Comparison of ENCODE assay signal across 12 cellular contexts in the genomic region with DNA sequence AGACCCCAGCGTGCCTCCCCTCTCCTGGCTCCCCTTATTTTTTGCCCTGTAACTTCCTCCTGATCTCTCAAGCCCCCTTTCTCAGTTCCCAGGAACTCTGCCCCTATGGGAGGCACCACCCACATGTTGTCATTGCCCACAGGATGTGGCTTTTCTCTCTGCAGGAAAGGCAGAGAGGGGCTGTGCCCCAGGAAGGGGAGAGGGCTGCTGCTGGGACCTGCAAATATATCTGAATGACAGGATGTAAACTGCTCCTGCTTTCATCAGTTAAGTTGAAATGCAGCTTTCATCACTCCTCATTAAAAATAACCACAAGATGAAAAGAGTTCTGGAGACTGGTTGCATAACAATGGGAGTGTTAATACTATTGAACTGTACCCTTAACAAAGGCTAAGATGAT.
DNase-seq lines count a peak whose midpoint lies in the region; ATAC-seq and TF ChIP-seq lines count a peak whose summit lies in the region.
"Had no signal": no experiment of that assay in that cellular context is flagged by ENCODE, and none has a peak within 500 bp of the region (broad histone marks: within the 10 kb centered on the region; RNA-seq: fewer than 3 reads in every experiment).

No MANE protein-coding gene starts in this region.

- peak; percentile 78 to 89 (median 86) for ATAC-seq in T-cell (replicated peaks in 1 of 4)
- ATAC-seq in GM19452 (IDR thresholded peaks at IDR 0.05; ENCODE audit: unreplicated experiment) = no peak
- ATAC-seq in GM21786 (IDR thresholded peaks at IDR 0.05; ENCODE audit: unreplicated experiment) = no peak
- ATAC-seq in right cardiac atrium = no peak

- peaks cover 0 to 48% (median 16%) of the 10 kb centered on the region in 4 donors for H3K36me3 ChIP-seq in transverse colon
- H3K36me3 ChIP-seq: uterus had no signal

- H3K27ac ChIP-seq in H9 (ENCODE audit: insufficient read length, low read depth, low read length) (no peak overlapping the region), transverse colon (no peak overlapping the region), right cardiac atrium (ENCODE audit: low read length) (no peak overlapping the region)
- H3K27ac ChIP-seq: uterus had no signal

- no peak overlapping the region for H2BK12ac ChIP-seq in H9 (ENCODE audit: insufficient read length, low read depth, low read length)

- H3K4me1 ChIP-seq in H9 (ENCODE audit: insufficient read depth, low read length) = no peaks in the 10 kb centered on the region; the same call in 1 of the 2 replicates
- H3K4me1 ChIP-seq in transverse colon = no peaks in the 10 kb centered on the region
- no peaks in the 10 kb centered on the region for H3K4me1 ChIP-seq in right cardiac atrium (ENCODE audit: control insufficient read depth, insufficient read depth, low read length)
- H3K4me1 ChIP-seq: uterus had no signal

- H2BK20ac ChIP-seq in H9 (ENCODE audit: low read depth, low read length, poor library complexity, severe bottlenecking) = no peak overlapping the region

- H3K23me2 ChIP-seq in H9 (ENCODE audit: insufficient read length, low read depth, low read length, poor library complexity, severe bottlenecking) = no peaks in the 10 kb centered on the region

- H2AFZ ChIP-seq in H9 (ENCODE audit: low read length) = no peak overlapping the region

- TF ChIP-seq EP300 in transverse colon (IDR thresholded peaks at IDR 0.05; ENCODE audit: low read depth) = no peak

- no peak overlapping the region for H4K91ac ChIP-seq in H9 (ENCODE audit: insufficient read length, low read depth, low read length)

- H2BK120ac ChIP-seq in H9 (ENCODE audit: low read depth, low read length, poor library complexity, severe bottlenecking) = no peak overlapping the region

- no peaks in the 10 kb centered on the region for H3K79me2 ChIP-seq in H9 (ENCODE audit: insufficient read depth, low read length)

- POLR2A ChIA-PET in T-cell (lab: Charles Lee) = no interaction called here

- WGBS in H9 (ENCODE audit: extremely low coverage, insufficient read length, low lambda C conversion rate) = no CpG with 5 or more reads among the region's 1 CpG
- 76% methylated on average over 1 of the region's 1 CpG; no CpG with 5 or more reads in 1 of the 2 donors for WGBS in transverse colon (ENCODE audit: low coverage in 1 of 2), 2 donors
- WGBS in right cardiac atrium = 88% methylated on average over 1 of the region's 1 CpG

- H3K9me3 Mint-ChIP-seq in H9 (no peaks in the 10 kb centered on the region), T-cell (no peaks in the 10 kb centered on the region)
- H3K9me3 Mint-ChIP-seq in dendritic cell treated with granulocyte-macrophage colony-stimulating factor and Interleukin-4, amounts not matched to agents 40 ng/mL and 50 ng/mL, for 4 days = no peaks in the 10 kb centered on the region

- in situ Hi-C loops in transverse colon (cut with MboI; ENCODE audit: low pct_ligation_motif_present in 1 of 4, low pct_unique_long_range_greater_than_20kb in 1 of 4, low sequenced_read_pairs in 3 of 4) = no loop called here

- no peak overlapping the region for H3K9ac ChIP-seq in H9 (ENCODE audit: extremely low read depth, insufficient read length, low read length)

- H3K27ac Mint-ChIP-seq in H9 (peak overlapping the region in 2 of 3 experiments; percentile 66 to 88; a peak in 5 of 7 replicates), T-cell (peak overlapping the region; percentile 96 to 97)
- peak overlapping the region; percentile 34 for H3K27ac Mint-ChIP-seq in dendritic cell treated with granulocyte-macrophage colony-stimulating factor and Interleukin-4, amounts not matched to agents 40 ng/mL and 50 ng/mL, for 4 days

- no peak overlapping the region for H3K23ac ChIP-seq in H9 (ENCODE audit: insufficient read length, low read depth, low read length)

- H3K56ac ChIP-seq in H9 (ENCODE audit: insufficient read length, low read depth, low read length) = no peak overlapping the region

- no peaks in the 10 kb centered on the region for H4K20me1 ChIP-seq in H9 (ENCODE audit: control insufficient read depth, insufficient read depth, insufficient read length)

- no peak overlapping the region for H4K8ac ChIP-seq in H9 (replicated peaks; ENCODE audit: insufficient read length, low read depth, low read length)

- TF ChIP-seq CTCF in H9 (conservative IDR thresholded peaks at IDR 0.05) (no peak), transverse colon (IDR thresholded peaks at IDR 0.05) (no peak)

- H3K79me1 ChIP-seq in H9 (ENCODE audit: insufficient read depth, low read depth, low read length, poor library complexity, severe bottlenecking) = no peaks in the 10 kb centered on the region

- H2BK15ac ChIP-seq in H9 (ENCODE audit: low read depth, low read length) = no peak overlapping the region

- H3T11ph ChIP-seq in H9 (ENCODE audit: low read length) = no peak overlapping the region

- intact Hi-C loops in dendritic cell treated with granulocyte-macrophage colony-stimulating factor and Interleukin-4, amounts not matched to agents 40 ng/mL and 50 ng/mL, for 4 days (cut with micrococcal nuclease) = no loop called here
- intact Hi-C loops in transverse colon (cut with DNase I; ENCODE audit: low total_unique reads) (loop anchor here (2.0 kb wide), 1 partner anchor 126 kb away; no protein-coding TSS in a partner anchor), right cardiac atrium (cut with DNase I) (loop anchor here in 1 of 4 donors (10.0 kb wide), 1 partner anchor 378 kb away; no protein-coding TSS in a partner anchor)

- H3K4me3 ChIP-seq in transverse colon = no peak overlapping the region
- H3K4me3 ChIP-seq in right cardiac atrium (ENCODE audit: low read length) = no peak overlapping the region
- H3K4me3 ChIP-seq: skin epidermis, uterus had no signal

- no peak overlapping the region for H3K4ac ChIP-seq in H9 (ENCODE audit: low read depth, low read length)

- no peak overlapping the region for H3K14ac ChIP-seq in H9 (ENCODE audit: insufficient read depth, low read length)

- H3K36me3 Mint-ChIP-seq in H9 (ENCODE audit: insufficient read depth in 1 of 3, low read depth in 3 of 3) (peaks cover 10 to 50% (median 26%) of the 10 kb centered on the region in 3 experiments), T-cell (peaks cover 49% of the 10 kb centered on the region)
- peaks cover 80% of the 10 kb centered on the region for H3K36me3 Mint-ChIP-seq in dendritic cell treated with granulocyte-macrophage colony-stimulating factor and Interleukin-4, amounts not matched to agents 40 ng/mL and 50 ng/mL, for 4 days (ENCODE audit: low read depth)

- no peak for TF ChIP-seq POLR2A in transverse colon (IDR thresholded peaks at IDR 0.05)

- peak; percentile 88 to 89 for DNase-seq in AML-193 (lab: John Stamatoyannopoulos, UW)
- DNase-seq in H9 = no peak
- peak in 27 of 34 experiments; percentile 16 to 64 (median 40) for DNase-seq in T-cell
- no peak for DNase-seq in transverse colon
- DNase-seq in right cardiac atrium = no peak
- DNase-seq: NCI-H2081, OCI-M1, uterus had no signal

- H3K4me2 ChIP-seq in H9 (ENCODE audit: insufficient read depth, insufficient read length, low read length) = no peak overlapping the region

- H2AK5ac ChIP-seq in H9 (ENCODE audit: insufficient read length, low read length) = no peak overlapping the region

- no peaks in the 10 kb centered on the region for H3K27me3 Mint-ChIP-seq in H9 (ENCODE audit: low read depth)
- no peaks in the 10 kb centered on the region for H3K27me3 Mint-ChIP-seq in T-cell
- no peaks in the 10 kb centered on the region for H3K27me3 Mint-ChIP-seq in dendritic cell treated with granulocyte-macrophage colony-stimulating factor and Interleukin-4, amounts not matched to agents 40 ng/mL and 50 ng/mL, for 4 days

- no peak overlapping the region for H4K5ac ChIP-seq in H9 (ENCODE audit: insufficient read length, low read depth, low read length)

- no peaks in the 10 kb centered on the region for H3K9me3 ChIP-seq in H9 (ENCODE audit: control insufficient read depth, low read depth, low read length)
- no peaks in the 10 kb centered on the region for H3K9me3 ChIP-seq in transverse colon
- no peaks in the 10 kb centered on the region for H3K9me3 ChIP-seq in right cardiac atrium (ENCODE audit: control insufficient read depth, low read length)
- H3K9me3 ChIP-seq: uterus had no signal

- no peak overlapping the region for H2BK5ac ChIP-seq in H9 (ENCODE audit: insufficient read length, low read length)

- CTCF ChIA-PET in T-cell (lab: Charles Lee) = interaction anchor here in 1 of 2 donors (0.6 kb wide), 2 partner anchors 19 to 817 kb away, joined by 3 read pairs; no protein-coding TSS in a partner anchor

- H3K27me3 ChIP-seq in H9 (ENCODE audit: insufficient read depth, low read length) = no peaks in the 10 kb centered on the region
- no peaks in the 10 kb centered on the region for H3K27me3 ChIP-seq in transverse colon
- no peaks in the 10 kb centered on the region for H3K27me3 ChIP-seq in right cardiac atrium (ENCODE audit: control insufficient read depth, insufficient read depth)
- H3K27me3 ChIP-seq: uterus had no signal

- H3K4me1 Mint-ChIP-seq in H9 (peaks cover 7 to 9% of the 10 kb centered on the region in 2 experiments), T-cell (peaks cover 79 to 82% (median 80%) of the 10 kb centered on the region in 3 donors)
- H3K4me1 Mint-ChIP-seq in dendritic cell treated with granulocyte-macrophage colony-stimulating factor and Interleukin-4, amounts not matched to agents 40 ng/mL and 50 ng/mL, for 4 days (ENCODE audit: low read depth) = peaks cover 54% of the 10 kb centered on the region

- no peak overlapping the region for H3K18ac ChIP-seq in H9 (ENCODE audit: insufficient read length, low read depth, low read length)

- H3K4me3 Mint-ChIP-seq in H9 (no peak overlapping the region), T-cell (peak overlapping the region; percentile 28 to 61 (median 49))
- no peak overlapping the region for H3K4me3 Mint-ChIP-seq in dendritic cell treated with granulocyte-macrophage colony-stimulating factor and Interleukin-4, amounts not matched to agents 40 ng/mL and 50 ng/mL, for 4 days

Comparison
In these comparisons a context has a peak if more than half of its experiments do, and no peak if none do; other contexts are left out.
1. DNase-seq: peak in AML-193 (2 of 2) and T-cell (27 of 34); none in H9 (single experiment), transverse colon (single experiment) and right cardiac atrium (0 of 3).
2. H3K27ac Mint-ChIP-seq: peak in every context shown above with its lines; median percentile 96 in T-cell; 77 in H9; 34 in dendritic cell treated with granulocyte-macrophage colony-stimulating factor and Interleukin-4, amounts not matched to agents 40 ng/mL and 50 ng/mL, for 4 days.
3. H3K4me3 Mint-ChIP-seq: peak in T-cell (3 of 3); none in H9 (0 of 2) and dendritic cell treated with granulocyte-macrophage colony-stimulating factor and Interleukin-4, amounts not matched to agents 40 ng/mL and 50 ng/mL, for 4 days (single experiment).
4. ATAC-seq: peak in T-cell (4 of 4); none in GM19452 (single experiment), GM21786 (single experiment) and right cardiac atrium (0 of 2).